ENCODE assay signal across 40 cellular contexts in genomic region chr16:15446901-15447300, GRCh38. TPM values are rescaled to one million over a fixed set of nuclear protein-coding genes. Genes with fewer than 3 reads are reported as not detected.
"Had no signal": no experiment of that assay in that cellular context is flagged by ENCODE, and none has a peak within 500 bp of the region (broad histone marks: within the 10 kb centered on the region; RNA-seq: fewer than 3 reads in every experiment).

No MANE protein-coding gene starts in this region.

- DNase-seq: activated effector memory CD4-positive, alpha-beta T cell treated with anti-CD3 and anti-CD28 coated beads, Interleukin-2, amount 50 U/mL, for 16 hours; activated effector memory CD4-positive, alpha-beta T cell treated with Interleukin-2 at 50 U/mL for 16 hours; activated gamma-delta T cell; activated gamma-delta T cell treated with Interleukin-2 at 50 U/mL for 16 hours; activated naive CD4-positive, alpha-beta T cell; activated naive CD4-positive, alpha-beta T cell treated with anti-CD3 and anti-CD28 coated beads for 36 hours; activated naive CD4-positive, alpha-beta T cell treated with anti-CD3 and anti-CD28 coated beads, Interleukin-2, amount 10 ng/mL, durations not matched to agents 7 days and 5 days; activated naive CD4-positive, alpha-beta T cell treated with anti-CD3 and anti-CD28 coated beads, Interleukin-2, amount 50 U/mL, for 16 hours; activated naive CD4-positive, alpha-beta T cell treated with Interleukin-2 at 50 U/mL for 16 hours; activated naive CD8-positive, alpha-beta T cell treated with anti-CD3 and anti-CD28 coated beads for 36 hours; activated naive CD8-positive, alpha-beta T cell treated with anti-CD3 and anti-CD28 coated beads, Interleukin-2, amount 10 ng/mL, durations not matched to agents 7 days and 5 days; activated naive CD8-positive, alpha-beta T cell treated with anti-CD3 and anti-CD28 coated beads, Interleukin-2, amount 50 U/mL, for 24 hours; activated T-cell treated with anti-CD3 and anti-CD28 coated beads, Interleukin-2, amount 50 U/mL, for 1 hour; activated T-cell treated with anti-CD3 and anti-CD28 coated beads, Interleukin-2, amount 50 U/mL, for 24 hours; activated T-cell treated with anti-CD3 and anti-CD28 coated beads, Interleukin-2, amount 50 U/mL, for 4 hours; activated T-cell treated with anti-CD3 and anti-CD28 coated beads, Interleukin-2, amount 50 U/mL, for 48 hours; activated T-cell treated with anti-CD3 and anti-CD28 coated beads, Interleukin-2, amount 50 U/mL, for 72 hours; adrenal gland; amniotic stem cell; amygdala; anterior cingulate cortex; aorta; body of pancreas; brain microvascular endothelial cell; caudate nucleus; central memory CD4-positive, alpha-beta T cell; cerebellar nuclear complex had no signal

- FAIRE-seq: astrocyte, bronchial epithelial cell had no signal

- H3K9me3 Mint-ChIP-seq: activated T-cell treated with anti-CD3 and anti-CD28 coated beads, Interleukin-2, amount 50 U/mL, for 24 hours; activated T-helper 17 cell treated with anti-CD3 and anti-CD28 coated beads, Interleukin-2, amount 50 U/mL, for 72 hours had no signal

- H3K4me1 Mint-ChIP-seq: activated naive CD4-positive, alpha-beta T cell treated with anti-CD3 and anti-CD28 coated beads, Interleukin-2, amount 10 ng/mL, durations not matched to agents 7 days and 5 days; activated T-helper 17 cell treated with anti-CD3 and anti-CD28 coated beads, Interleukin-2, amount 50 U/mL, for 72 hours; brain; central memory CD8-positive, alpha-beta T cell had no signal

- ATAC-seq: activated naive CD4-positive, alpha-beta T cell treated with anti-CD3 and anti-CD28 coated beads, Interleukin-2, amount 50 U/mL, for 72 hours; activated naive CD8-positive, alpha-beta T cell treated with anti-CD3 and anti-CD28 coated beads, Interleukin-2, amount 50 U/mL, for 24 hours; activated T-cell treated with anti-CD3 and anti-CD28 coated beads, Interleukin-2, amount 50 U/mL, for 4 hours; activated T-cell treated with anti-CD3 and anti-CD28 coated beads, Interleukin-2, amount 50 U/mL, for 72 hours; activated T-helper 17 cell treated with anti-CD3 and anti-CD28 coated beads, Interleukin-2, amount 50 U/mL, for 72 hours; body of pancreas had no signal

- H3K27ac ChIP-seq: adrenal gland, ascending aorta, body of pancreas, brain microvascular endothelial cell, breast epithelium, cardiac muscle cell had no signal

- H3K9me3 ChIP-seq: adrenal gland, body of pancreas had no signal

- H3K27me3 ChIP-seq: adrenal gland, ascending aorta, body of pancreas, brain microvascular endothelial cell, breast epithelium, cardiac muscle cell had no signal

- H3K4me1 ChIP-seq: adrenal gland, breast epithelium had no signal

- H3K27ac Mint-ChIP-seq: activated naive CD4-positive, alpha-beta T cell treated with anti-CD3 and anti-CD28 coated beads for 36 hours; activated naive CD4-positive, alpha-beta T cell treated with anti-CD3 and anti-CD28 coated beads, Interleukin-2, amount 10 ng/mL, durations not matched to agents 7 days and 5 days; activated naive CD4-positive, alpha-beta T cell treated with anti-CD3 and anti-CD28 coated beads, Interleukin-2, amount 50 U/mL, for 24 hours; activated naive CD4-positive, alpha-beta T cell treated with anti-CD3 and anti-CD28 coated beads, Interleukin-2, amount 50 U/mL, for 72 hours; activated naive CD8-positive, alpha-beta T cell; activated naive CD8-positive, alpha-beta T cell treated with anti-CD3 and anti-CD28 coated beads for 36 hours; activated naive CD8-positive, alpha-beta T cell treated with anti-CD3 and anti-CD28 coated beads, Interleukin-2, amount 10 ng/mL, durations not matched to agents 7 days and 5 days; activated T-cell treated with anti-CD3 and anti-CD28 coated beads, Interleukin-2, amount 50 U/mL, for 24 hours; activated T-cell treated with anti-CD3 and anti-CD28 coated beads, Interleukin-2, amount 50 U/mL, for 72 hours; activated T-helper 1 cell treated with anti-CD3 and anti-CD28 coated beads, Interleukin-12 subunit alpha, Interleukin-12 subunit beta, Interleukin-2, Interleukin-4 antibody, amounts not matched to agents 30 ng/mL and 10 ng/mL and 1 ng/mL, durations not matched to agents 14 hours and 24 hours and 36 hours; activated T-helper 17 cell treated with anti-CD3 and anti-CD28 coated beads, Interleukin-2, amount 50 U/mL, for 72 hours; activated T-helper 2 cell treated with anti-CD3 and anti-CD28 coated beads, Interferon-gamma antibody, Interleukin-2, Interleukin-4, amounts not matched to agents 10 μg/mL and 5 μg/mL and 100 μg/mL, durations not matched to agents 14 hours and 24 hours and 36 hours; brain had no signal

- H3K36me3 Mint-ChIP-seq: activated naive CD4-positive, alpha-beta T cell treated with anti-CD3 and anti-CD28 coated beads, Interleukin-2, amount 10 ng/mL, durations not matched to agents 7 days and 5 days had no signal

- H3K36me3 ChIP-seq: adrenal gland, brain microvascular endothelial cell, breast epithelium, cardiac muscle cell had no signal

- H3K4me3 Mint-ChIP-seq: activated naive CD4-positive, alpha-beta T cell treated with anti-CD3 and anti-CD28 coated beads for 36 hours; activated naive CD4-positive, alpha-beta T cell treated with anti-CD3 and anti-CD28 coated beads, Interleukin-2, amount 10 ng/mL, durations not matched to agents 7 days and 5 days; activated naive CD4-positive, alpha-beta T cell treated with anti-CD3 and anti-CD28 coated beads, Interleukin-2, amount 50 U/mL, for 24 hours; activated naive CD8-positive, alpha-beta T cell; activated naive CD8-positive, alpha-beta T cell treated with anti-CD3 and anti-CD28 coated beads for 36 hours; activated naive CD8-positive, alpha-beta T cell treated with anti-CD3 and anti-CD28 coated beads, Interleukin-2, amount 10 ng/mL, durations not matched to agents 7 days and 5 days; activated naive CD8-positive, alpha-beta T cell treated with anti-CD3 and anti-CD28 coated beads, Interleukin-2, amount 50 U/mL, for 24 hours; activated T-cell treated with anti-CD3 and anti-CD28 coated beads, Interleukin-2, amount 50 U/mL, for 24 hours; activated T-cell treated with anti-CD3 and anti-CD28 coated beads, Interleukin-2, amount 50 U/mL, for 4 hours; activated T-cell treated with anti-CD3 and anti-CD28 coated beads, Interleukin-2, amount 50 U/mL, for 72 hours; activated T-helper 1 cell treated with anti-CD3 and anti-CD28 coated beads, Interleukin-12 subunit alpha, Interleukin-12 subunit beta, Interleukin-2, Interleukin-4 antibody, amounts not matched to agents 30 ng/mL and 10 ng/mL and 1 ng/mL, durations not matched to agents 14 hours and 24 hours and 36 hours; activated T-helper 17 cell treated with anti-CD3 and anti-CD28 coated beads, Interleukin-2, amount 50 U/mL, for 72 hours; brain; central memory CD8-positive, alpha-beta T cell had no signal

- H3K4me3 ChIP-seq: adrenal gland, ascending aorta, body of pancreas, breast epithelium, cardiac muscle cell had no signal

- H3K27me3 Mint-ChIP-seq: activated naive CD4-positive, alpha-beta T cell treated with anti-CD3 and anti-CD28 coated beads, Interleukin-2, amount 50 U/mL, for 24 hours; activated naive CD8-positive, alpha-beta T cell; activated naive CD8-positive, alpha-beta T cell treated with anti-CD3 and anti-CD28 coated beads, Interleukin-2, amount 50 U/mL, for 24 hours; activated T-cell treated with anti-CD3 and anti-CD28 coated beads, Interleukin-2, amount 50 U/mL, for 24 hours; activated T-helper 17 cell treated with anti-CD3 and anti-CD28 coated beads, Interleukin-2, amount 50 U/mL, for 72 hours; central memory CD8-positive, alpha-beta T cell had no signal

RNA-seq across cellular contexts. Expression of gene MPV17L, which starts 51.3 kb away (rescaled TPM):
- total RNA-seq: activated naive CD4-positive, alpha-beta T cell treated with anti-CD3 and anti-CD28 coated beads for 36 hours; activated naive CD4-positive, alpha-beta T cell treated with anti-CD3 and anti-CD28 coated beads, Interleukin-2, amount 50 U/mL, for 72 hours; activated naive CD8-positive, alpha-beta T cell treated with anti-CD3 and anti-CD28 coated beads, Interleukin-2, amount 10 ng/mL, durations not matched to agents 7 days and 5 days; activated T-helper 17 cell treated with anti-CD3 and anti-CD28 coated beads, Interleukin-2, amount 50 U/mL, for 72 hours had no signal
